Comparison of ENCODE assay signal across 31 cellular contexts in the genomic region with DNA sequence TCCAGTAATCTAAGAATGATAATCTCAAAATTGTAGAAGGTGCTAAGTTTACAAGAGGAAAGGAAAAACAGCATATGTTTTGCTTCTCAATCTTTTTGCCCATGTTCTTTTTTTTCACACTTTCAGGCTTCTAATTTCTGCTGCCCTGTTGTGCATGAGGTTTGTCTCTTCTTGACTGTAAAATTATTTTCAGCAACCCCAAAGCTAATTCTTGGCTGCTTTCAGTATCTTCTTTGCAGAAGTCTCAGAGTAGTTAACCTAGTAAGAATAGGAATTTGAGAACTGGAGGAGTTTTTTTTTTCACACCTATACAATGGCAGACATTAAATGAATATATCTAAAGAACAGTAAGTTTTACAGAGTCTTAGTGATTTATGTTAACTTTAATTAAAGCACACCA. TPM values are rescaled to one million over a fixed set of nuclear protein-coding genes. Genes with fewer than 3 reads are reported as not detected.
DNase-seq lines count a peak whose midpoint lies in the region; ATAC-seq, FAIRE-seq and TF ChIP-seq lines count a peak whose summit lies in the region.
"Had no signal": no experiment of that assay in that cellular context is flagged by ENCODE, and none has a peak within 500 bp of the region (broad histone marks: within the 10 kb centered on the region; RNA-seq: fewer than 3 reads in every experiment).

No MANE protein-coding gene starts in this region.

- no peak overlapping the region for H3K23ac ChIP-seq in mesendoderm (ENCODE audit: low read length)

- H3K9me3 Mint-ChIP-seq in CD4-positive, CD25-positive, alpha-beta regulatory T cell = no peaks in the 10 kb centered on the region
- H3K9me3 Mint-ChIP-seq: activated T-helper 1 cell treated with anti-CD3 and anti-CD28 coated beads, Interleukin-12 subunit alpha, Interleukin-12 subunit beta, Interleukin-2, Interleukin-4 antibody, amounts not matched to agents 30 ng/mL and 10 ng/mL and 1 ng/mL, durations not matched to agents 14 hours and 24 hours and 36 hours; H9 had no signal

- H3K36me3 ChIP-seq in CD4-positive, CD25-positive, alpha-beta regulatory T cell (ENCODE audit: control insufficient read depth, insufficient read depth, low read length) = peaks cover 36% of the 10 kb centered on the region
- H3K36me3 ChIP-seq in GM12878 (ENCODE audit: control insufficient read depth in 2 of 2, insufficient read depth in 2 of 2, low read length in 1 of 2) = peaks cover 0 to 12% of the 10 kb centered on the region in 2 experiments; a peak in 2 of 4 replicates
- peaks cover 5% of the 10 kb centered on the region for H3K36me3 ChIP-seq in A673 (ENCODE audit: insufficient read depth, low read length, poor library complexity, severe bottlenecking)
- H3K36me3 ChIP-seq in mesendoderm (ENCODE audit: control insufficient read depth, insufficient read depth, low read length) = no peaks in the 10 kb centered on the region
- H3K36me3 ChIP-seq: ovary had no signal

- DNase-seq in CD4-positive, CD25-positive, alpha-beta regulatory T cell = no peak
- DNase-seq in GM12864 (ENCODE audit: low read depth) (peak; percentile 27), GM12878 (ENCODE audit: low read depth, low spot score) (no peak), D341Med (ENCODE audit: low spot score) (no peak), A673 (ENCODE audit: low spot score) (no peak), mesendoderm (no peak), SW 1271 (lab: John Stamatoyannopoulos, UW) (no peak)
- DNase-seq: activated CD4-positive, alpha-beta T cell treated with anti-CD3 and anti-CD28 coated beads for 48 hours; activated CD8-positive, alpha-beta memory T cell treated with anti-CD3 and anti-CD28 coated beads, Interleukin-2, amount 10 ng/mL, durations not matched to agents 7 days and 5 days; activated naive CD4-positive, alpha-beta T cell treated with Interleukin-2 at 50 U/mL for 16 hours; aorta; Caco-2; DND-41; gastrocnemius medialis; GF-D8; H9; mucosa of descending colon; MV-4-11; NCI-H1436; NCI-H2081 treated with DMSO at 0.1 percent for 48 hours; ovary; SIG-M5; stimulated activated naive CD4-positive, alpha-beta T cell treated with Interleukin-2 at 50 U/mL for 16 hours; testis had no signal

- SMC1A ChIA-PET in GM12878 (lab: Charles Lee; ENCODE audit: uncharacterized antibody, unreplicated experiment) = interaction anchor here (0.9 to 4.4 kb wide), 11 partner anchors 9 to 160 kb away, joined by 3 to 26 read pairs (median 4); no protein-coding TSS in a partner anchor

- CTCF ChIA-PET in GM12878 (lab: Yijun Ruan, JAX) (interaction anchor here (0.6 to 3.0 kb wide), 3 partner anchors 13 to 143 kb away, joined by 3 to 17 read pairs (median 9); no protein-coding TSS in a partner anchor), A673 (lab: Charles Lee) (no interaction called here)

- BruUV-seq in GM12878 (replicated peaks; lab: Mats Ljungman, UMichigan) (no TSS peak), A673 (replicated peaks; lab: Mats Ljungman, UMichigan) (no TSS peak)

- H3K27ac ChIP-seq in CD4-positive, CD25-positive, alpha-beta regulatory T cell (ENCODE audit: insufficient read depth, low read length, poor library complexity, severe bottlenecking) = no peak overlapping the region
- H3K27ac ChIP-seq in GM12878 (ENCODE audit: control insufficient read depth, insufficient read depth) = no peak overlapping the region
- no peak overlapping the region for H3K27ac ChIP-seq in A673 (ENCODE audit: low read depth, low read length, poor library complexity, severe bottlenecking)
- H3K27ac ChIP-seq in mesendoderm (ENCODE audit: low read depth, low read length) = no peak overlapping the region
- H3K27ac ChIP-seq: BLaER1 treated with 17β-estradiol and CSF1 and Interleukin-3, amounts not matched to agents 10 nM and 100 nM; gastrocnemius medialis; ovary; testis had no signal

- no peak for TF ChIP-seq RAD21 in GM12878 (IDR thresholded peaks at IDR 0.05; ENCODE audit: insufficient read depth, low read depth, low read length)

- TF ChIP-seq POLR2A in GM12878 (IDR thresholded peaks at IDR 0.05; ENCODE audit: low read depth, low read length) = no peak

- in situ Hi-C loops in GM12878 (cut with MboI) = no loop called here

- H3K36me3 Mint-ChIP-seq in CD4-positive, CD25-positive, alpha-beta regulatory T cell = peaks cover 36% of the 10 kb centered on the region

- H4K5ac ChIP-seq in mesendoderm (ENCODE audit: low read length) = no peak overlapping the region

- no peak overlapping the region for H4K8ac ChIP-seq in mesendoderm (ENCODE audit: low read depth, low read length)

- H3K27me3 ChIP-seq in CD4-positive, CD25-positive, alpha-beta regulatory T cell (ENCODE audit: control insufficient read depth, insufficient read depth, low read length) = no peaks in the 10 kb centered on the region
- H3K27me3 ChIP-seq in GM12878 (replicated peaks in 1 of 2; ENCODE audit: control insufficient read depth in 2 of 2, insufficient read depth in 2 of 2, low read length in 1 of 2) (no peaks in the 10 kb centered on the region), A673 (replicated peaks; ENCODE audit: insufficient read depth, low read depth, low read length, poor library complexity) (no peaks in the 10 kb centered on the region), mesendoderm (ENCODE audit: insufficient read depth, low read length, poor library complexity) (no peaks in the 10 kb centered on the region)
- H3K27me3 ChIP-seq: BLaER1 treated with 17β-estradiol and CSF1 and Interleukin-3, amounts not matched to agents 10 nM and 100 nM; gastrocnemius medialis; ovary; testis had no signal

- TF ChIP-seq EP300 in GM12878 (IDR thresholded peaks at IDR 0.05; ENCODE audit: borderline replicate concordance in 1 of 2, control insufficient read depth in 1 of 2, low read depth in 2 of 2, low read length in 2 of 2) = no peak

- no peak overlapping the region for H3K4me2 ChIP-seq in GM12878 (ENCODE audit: control insufficient read depth, insufficient read depth)
- H3K4me2 ChIP-seq in mesendoderm (ENCODE audit: low read length) = no peak overlapping the region
- H3K4me2 ChIP-seq: BLaER1 treated with 17β-estradiol and CSF1 and Interleukin-3, amounts not matched to agents 10 nM and 100 nM had no signal

- H2AFZ ChIP-seq in GM12878 (ENCODE audit: control insufficient read depth, low read depth, low read length) = no peak overlapping the region

- no peak overlapping the region for H3K56ac ChIP-seq in mesendoderm (ENCODE audit: low read length)

- RAD21 ChIA-PET in GM12878 (lab: Charles Lee; ENCODE audit: unreplicated experiment) = interaction anchor here (1.3 to 2.2 kb wide), 2 partner anchors 24 to 25 kb away, joined by 3 to 9 read pairs; no protein-coding TSS in a partner anchor

- H3K27ac Mint-ChIP-seq in CD4-positive, CD25-positive, alpha-beta regulatory T cell = peak overlapping the region in 2 of 3 donors; percentile 54 to 60
- H3K27ac Mint-ChIP-seq: activated CD8-positive, alpha-beta memory T cell treated with anti-CD3 and anti-CD28 coated beads, Interleukin-2, amount 10 ng/mL, durations not matched to agents 7 days and 5 days; activated T-helper 1 cell treated with anti-CD3 and anti-CD28 coated beads, Interleukin-12 subunit alpha, Interleukin-12 subunit beta, Interleukin-2, Interleukin-4 antibody, amounts not matched to agents 30 ng/mL and 10 ng/mL and 1 ng/mL, durations not matched to agents 14 hours and 24 hours and 36 hours; H9 had no signal

- POLR2A ChIA-PET in GM12878 (lab: Charles Lee) = no interaction called here
- POLR2A ChIA-PET in A673 (lab: Charles Lee; ENCODE audit: low non-redundant PET) = no interaction called here

- no peaks in the 10 kb centered on the region for H3K79me1 ChIP-seq in mesendoderm (ENCODE audit: low read length)

- TF ChIP-seq CTCF in GM12864 (IDR thresholded peaks at IDR 0.05; ENCODE audit: low read depth, low read length, missing control alignments) (no peak), GM12878 (IDR thresholded peaks at IDR 0.05 in 2 of 3, conservative IDR thresholded peaks at IDR 0.05 in 1 of 3; ENCODE audit: control insufficient read depth in 2 of 3, extremely low read depth in 1 of 3, insufficient read depth in 1 of 3, low read depth in 3 of 3, low read length in 3 of 3) (no peak), A673 (conservative IDR thresholded peaks at IDR 0.05; ENCODE audit: low read depth, low read length) (no peak)

- no peak for ATAC-seq in CD4-positive, CD25-positive, alpha-beta regulatory T cell (ENCODE audit: low read depth in 2 of 2)
- peak; percentile 46 for ATAC-seq in HG02763 (IDR thresholded peaks at IDR 0.05; ENCODE audit: unreplicated experiment)
- peak; percentile 54 for ATAC-seq in GM12878
- ATAC-seq: activated CD8-positive, alpha-beta memory T cell treated with anti-CD3 and anti-CD28 coated beads, Interleukin-2, amount 10 ng/mL, durations not matched to agents 7 days and 5 days; gastrocnemius medialis; mucosa of descending colon had no signal

- H2BK5ac ChIP-seq in mesendoderm (ENCODE audit: low read length) = no peak overlapping the region

- peak; percentile 57 for FAIRE-seq in GM12878 (lab: Jason Lieb, UNC)
- FAIRE-seq: bronchial epithelial cell, endothelial cell of umbilical vein had no signal

- no peaks in the 10 kb centered on the region for H3K4me1 ChIP-seq in CD4-positive, CD25-positive, alpha-beta regulatory T cell (ENCODE audit: control insufficient read depth, insufficient read depth, low read length, poor library complexity, severe bottlenecking)
- H3K4me1 ChIP-seq in GM12878 (ENCODE audit: control insufficient read depth, insufficient read depth, low read length) (peaks cover 14% of the 10 kb centered on the region), A673 (ENCODE audit: insufficient read depth, low read length, poor library complexity, severe bottlenecking) (peaks cover 20% of the 10 kb centered on the region), mesendoderm (ENCODE audit: control insufficient read depth, low read depth, low read length) (no peaks in the 10 kb centered on the region)
- H3K4me1 ChIP-seq: BLaER1 treated with 17β-estradiol and CSF1 and Interleukin-3, amounts not matched to agents 10 nM and 100 nM; Caco-2; gastrocnemius medialis; testis had no signal

- no peak overlapping the region for H3K4ac ChIP-seq in mesendoderm (ENCODE audit: low read depth, low read length)

- H3K18ac ChIP-seq in mesendoderm (ENCODE audit: low read length) = no peak overlapping the region

- no peaks in the 10 kb centered on the region for H4K20me1 ChIP-seq in GM12878 (ENCODE audit: control insufficient read depth, insufficient read depth)

- no peak overlapping the region for H3K4me3 Mint-ChIP-seq in CD4-positive, CD25-positive, alpha-beta regulatory T cell
- H3K4me3 Mint-ChIP-seq: activated CD8-positive, alpha-beta memory T cell treated with anti-CD3 and anti-CD28 coated beads, Interleukin-2, amount 10 ng/mL, durations not matched to agents 7 days and 5 days; activated T-helper 1 cell treated with anti-CD3 and anti-CD28 coated beads, Interleukin-12 subunit alpha, Interleukin-12 subunit beta, Interleukin-2, Interleukin-4 antibody, amounts not matched to agents 30 ng/mL and 10 ng/mL and 1 ng/mL, durations not matched to agents 14 hours and 24 hours and 36 hours; H9 had no signal

- intact Hi-C loops in GM12878 (cut with micrococcal nuclease; ENCODE audit: unreplicated experiment) (no loop called here), A673 (cut with micrococcal nuclease; ENCODE audit: unreplicated experiment) (no loop called here)

- H2BK120ac ChIP-seq in mesendoderm (ENCODE audit: low read depth, low read length) = no peak overlapping the region

- H3K79me2 ChIP-seq in GM12878 (ENCODE audit: control insufficient read depth, insufficient read depth, low read length) = peaks cover 16% of the 10 kb centered on the region
- H3K79me2 ChIP-seq in mesendoderm (ENCODE audit: control insufficient read depth, insufficient read depth, low read length) = no peaks in the 10 kb centered on the region

- peaks cover 24 to 38% (median 33%) of the 10 kb centered on the region in 4 donors for H3K4me1 Mint-ChIP-seq in CD4-positive, CD25-positive, alpha-beta regulatory T cell
- H3K4me1 Mint-ChIP-seq: H9 had no signal

- H3K9ac ChIP-seq in GM12878 (ENCODE audit: control insufficient read depth, insufficient read depth, low read length) = no peak overlapping the region
- no peak overlapping the region for H3K9ac ChIP-seq in mesendoderm (ENCODE audit: low read length)
- H3K9ac ChIP-seq: BLaER1 treated with 17β-estradiol and CSF1 and Interleukin-3, amounts not matched to agents 10 nM and 100 nM had no signal

- H3K4me3 ChIP-seq in CD4-positive, CD25-positive, alpha-beta regulatory T cell (ENCODE audit: low read depth, low read length) = no peak overlapping the region
- H3K4me3 ChIP-seq in GM12864 (ENCODE audit: low read depth, low read length) (no peak overlapping the region), GM12878 (no peak overlapping the region), A673 (ENCODE audit: low read depth, low read length, poor library complexity, severe bottlenecking) (no peak overlapping the region), mesendoderm (ENCODE audit: low read length) (no peak overlapping the region)
- H3K4me3 ChIP-seq: BLaER1 treated with 17β-estradiol and CSF1 and Interleukin-3, amounts not matched to agents 10 nM and 100 nM; gastrocnemius medialis; lung; mucosa of descending colon; ovary; testis had no signal

- H2BK15ac ChIP-seq in mesendoderm (replicated peaks; ENCODE audit: low read depth) = no peak overlapping the region

- H3K27me3 Mint-ChIP-seq in CD4-positive, CD25-positive, alpha-beta regulatory T cell = no peaks in the 10 kb centered on the region
- H3K27me3 Mint-ChIP-seq: activated CD8-positive, alpha-beta memory T cell treated with anti-CD3 and anti-CD28 coated beads, Interleukin-2, amount 10 ng/mL, durations not matched to agents 7 days and 5 days had no signal

- no peaks in the 10 kb centered on the region for H3K9me3 ChIP-seq in CD4-positive, CD25-positive, alpha-beta regulatory T cell (ENCODE audit: control insufficient read depth in 2 of 2, low read length in 2 of 2)
- H3K9me3 ChIP-seq in GM12878 (replicated peaks; ENCODE audit: control insufficient read depth, insufficient read depth, low read length) (no peaks in the 10 kb centered on the region), A673 (ENCODE audit: low read depth, low read length, poor library complexity, severe bottlenecking) (no peaks in the 10 kb centered on the region)
- H3K9me3 ChIP-seq: BLaER1 treated with 17β-estradiol and CSF1 and Interleukin-3, amounts not matched to agents 10 nM and 100 nM; Caco-2; gastrocnemius medialis; mucosa of descending colon; ovary; testis had no signal

- no peak overlapping the region for H2AK5ac ChIP-seq in mesendoderm (ENCODE audit: low read length)

RNA-seq across cellular contexts. Expression of a gene that starts 26.4 kb away (rescaled TPM):
- 83.8 TPM for total RNA-seq in CD4-positive, CD25-positive, alpha-beta regulatory T cell
- polyA plus RNA-seq in CD4-positive, CD25-positive, alpha-beta regulatory T cell = 100 to 1,000 TPM in 3 of 4 donors, 10 to 100 TPM in 1; 85.6 to 196 (median 119) TPM
- 483 and 497 TPM in 2 replicates for total RNA-seq in GM12878 (2013; cell fraction: nucleolus; rRNA removed)
- total RNA-seq in GM12878 (2014; rRNA removed) (164 and 170 TPM in 2 replicates), GM12878 (2014; rRNA removed; fragmentation: Illumina TruSeq; extraction: Trizol) (187 and 196 TPM in 2 replicates), GM12878 (2021) (164 and 166 TPM in 2 replicates), A673 (2021) (not detected in 2 replicates)
- 73.7 TPM for polyA plus RNA-seq in GM12878 (2011; ENCODE audit: low read depth)
- polyA plus RNA-seq in GM12878 (2011; rRNA removed) (299 and 375 TPM in 2 replicates), GM12878 (2014; fragmentation: Illumina TruSeq; extraction: Trizol) (193 and 221 TPM in 2 replicates), GM12878 (2014; fragmentation: Nextera tagmentation; extraction: Ambion mirVana) (100 to 1,000 TPM; 149 to 200 TPM), GM12878 (2014; rRNA removed) (149 and 157 TPM in 2 replicates), GM12878 (2016; fragmentation: Nextera tagmentation; extraction: Ambion mirVana) (100 to 1,000 TPM; 162 to 179 TPM)
- polyA plus RNA-seq in GM12878 (2011; cell fraction: cytosol; rRNA removed) = 278 and 313 TPM in 2 replicates
- polyA plus RNA-seq in GM12878 (2011; cell fraction: nucleus; rRNA removed) = 458 and 613 TPM in 2 replicates
- polyA plus RNA-seq in GM12878 (2012) = 75.3 and 147 TPM in 2 replicates
- 404 and 526 TPM in 2 replicates for polyA minus RNA-seq in GM12878 (2011; rRNA and poly(A)+ RNA removed)
- 128 and 168 TPM in 2 replicates for polyA minus RNA-seq in GM12878 (2011; cell fraction: cytosol; rRNA and poly(A)+ RNA removed)
- 708 and 882 TPM in 2 replicates for polyA minus RNA-seq in GM12878 (2011; cell fraction: nucleus; rRNA and poly(A)+ RNA removed)
- polyA plus RNA-seq in mesendoderm (2013, experiment 1 of 2) = 0.53 TPM
- polyA plus RNA-seq in mesendoderm (2013, experiment 2 of 2) = 0.46 TPM
- polyA plus RNA-seq: neural cell had no signal

RNA-seq across cellular contexts. Expression of a gene that starts 34.0 kb away (rescaled TPM):
- 22.6 TPM for total RNA-seq in CD4-positive, CD25-positive, alpha-beta regulatory T cell
- polyA plus RNA-seq in CD4-positive, CD25-positive, alpha-beta regulatory T cell = 10 to 100 TPM; 19.9 to 37.5 (median 27.7) TPM
- 342 and 348 TPM in 2 replicates for total RNA-seq in GM12878 (2013; cell fraction: nucleolus; rRNA removed)
- total RNA-seq in GM12878 (2014; rRNA removed) = 56.0 and 70.0 TPM in 2 replicates
- 67.5 and 68.8 TPM in 2 replicates for total RNA-seq in GM12878 (2014; rRNA removed; fragmentation: Illumina TruSeq; extraction: Trizol)
- 51.8 and 53.6 TPM in 2 replicates for total RNA-seq in GM12878 (2021)
- polyA plus RNA-seq in GM12878 (2011; ENCODE audit: low read depth) = 23.6 TPM
- 77.9 and 125 TPM in 2 replicates for polyA plus RNA-seq in GM12878 (2011; rRNA removed)
- 25.7 and 33.4 TPM in 2 replicates for polyA plus RNA-seq in GM12878 (2011; cell fraction: cytosol; rRNA removed)
- 40.1 and 49.8 TPM in 2 replicates for polyA plus RNA-seq in GM12878 (2011; cell fraction: nucleus; rRNA removed)
- 31.1 and 54.5 TPM in 2 replicates for polyA plus RNA-seq in GM12878 (2012)
- polyA plus RNA-seq in GM12878 (2014; fragmentation: Illumina TruSeq; extraction: Trizol) = 60.1 and 83.5 TPM in 2 replicates
- polyA plus RNA-seq in GM12878 (2014; fragmentation: Nextera tagmentation; extraction: Ambion mirVana) = 10 to 100 TPM; 29.4 to 55.5 TPM
- 42.4 and 52.7 TPM in 2 replicates for polyA plus RNA-seq in GM12878 (2014; rRNA removed)
- polyA plus RNA-seq in GM12878 (2016; fragmentation: Nextera tagmentation; extraction: Ambion mirVana) = 10 to 100 TPM; 53.1 to 54.1 TPM
- polyA minus RNA-seq in GM12878 (2011; rRNA and poly(A)+ RNA removed) = 71.9 and 97.9 TPM in 2 replicates
- 19.6 and 21.8 TPM in 2 replicates for polyA minus RNA-seq in GM12878 (2011; cell fraction: cytosol; rRNA and poly(A)+ RNA removed)
- polyA minus RNA-seq in GM12878 (2011; cell fraction: nucleus; rRNA and poly(A)+ RNA removed) = 43.4 and 48.7 TPM in 2 replicates
- 28.7 and 30.9 TPM in 2 replicates for total RNA-seq in A673 (2021)
- polyA plus RNA-seq in mesendoderm (2013, experiment 1 of 2) = 15.1 TPM
- 14.3 TPM for polyA plus RNA-seq in mesendoderm (2013, experiment 2 of 2)

RNA-seq across cellular contexts. Expression of a gene that starts 34.2 kb away (rescaled TPM):
- 37.2 TPM for total RNA-seq in CD4-positive, CD25-positive, alpha-beta regulatory T cell
- polyA plus RNA-seq in CD4-positive, CD25-positive, alpha-beta regulatory T cell = 100 to 1,000 TPM in 1 of 4 donors, 10 to 100 TPM in 3; 86.7 to 112 (median 95.9) TPM
- 151 and 152 TPM in 2 replicates for total RNA-seq in GM12878 (2013; cell fraction: nucleolus; rRNA removed)
- total RNA-seq in GM12878 (2014; rRNA removed) (76.0 and 80.9 TPM in 2 replicates), GM12878 (2014; rRNA removed; fragmentation: Illumina TruSeq; extraction: Trizol) (56.6 and 60.3 TPM in 2 replicates), GM12878 (2021) (39.1 and 45.3 TPM in 2 replicates), A673 (2021) (17.0 and 23.7 TPM in 2 replicates)
- polyA plus RNA-seq in GM12878 (2011; ENCODE audit: low read depth) = 76.4 TPM
- polyA plus RNA-seq in GM12878 (2011; rRNA removed) (229 and 281 TPM in 2 replicates), GM12878 (2014; fragmentation: Illumina TruSeq; extraction: Trizol) (82.8 and 106 TPM in 2 replicates), GM12878 (2014; fragmentation: Nextera tagmentation; extraction: Ambion mirVana) (100 to 1,000 TPM in 1 of 2 experiments, 10 to 100 TPM in 1; 88.3 to 146 TPM), GM12878 (2014; rRNA removed) (64.1 and 88.0 TPM in 2 replicates), GM12878 (2016; fragmentation: Nextera tagmentation; extraction: Ambion mirVana) (10 to 100 TPM; 57.7 to 58.4 TPM)
- 79.5 and 115 TPM in 2 replicates for polyA plus RNA-seq in GM12878 (2011; cell fraction: cytosol; rRNA removed)
- 93.3 and 138 TPM in 2 replicates for polyA plus RNA-seq in GM12878 (2011; cell fraction: nucleus; rRNA removed)
- 82.7 and 135 TPM in 2 replicates for polyA plus RNA-seq in GM12878 (2012)
- polyA minus RNA-seq in GM12878 (2011; rRNA and poly(A)+ RNA removed) = 81.4 and 133 TPM in 2 replicates
- 14.7 and 17.9 TPM in 2 replicates for polyA minus RNA-seq in GM12878 (2011; cell fraction: cytosol; rRNA and poly(A)+ RNA removed)
- 27.7 and 29.8 TPM in 2 replicates for polyA minus RNA-seq in GM12878 (2011; cell fraction: nucleus; rRNA and poly(A)+ RNA removed)
- polyA plus RNA-seq in mesendoderm (2013, experiment 1 of 2) = 20.9 TPM
- 21.2 TPM for polyA plus RNA-seq in mesendoderm (2013, experiment 2 of 2)

RNA-seq across cellular contexts. Expression of a gene that starts 53.4 kb away (rescaled TPM):
- total RNA-seq in CD4-positive, CD25-positive, alpha-beta regulatory T cell = 5.0 TPM
- 10 to 100 TPM in 2 of 4 donors, 1 to 10 TPM in 2; 7.6 to 15.8 (median 12.5) TPM for polyA plus RNA-seq in CD4-positive, CD25-positive, alpha-beta regulatory T cell
- total RNA-seq in GM12878 (2013; cell fraction: nucleolus; rRNA removed) = 87.3 and 102 TPM in 2 replicates
- 92.1 and 115 TPM in 2 replicates for total RNA-seq in GM12878 (2014; rRNA removed)
- 88.8 and 105 TPM in 2 replicates for total RNA-seq in GM12878 (2014; rRNA removed; fragmentation: Illumina TruSeq; extraction: Trizol)
- total RNA-seq in GM12878 (2021) = 72.1 and 95.0 TPM in 2 replicates
- 120 TPM for polyA plus RNA-seq in GM12878 (2011; ENCODE audit: low read depth)
- 508 and 715 TPM in 2 replicates for polyA plus RNA-seq in GM12878 (2011; rRNA removed)
- polyA plus RNA-seq in GM12878 (2011; cell fraction: cytosol; rRNA removed) = 197 and 261 TPM in 2 replicates
- 117 and 171 TPM in 2 replicates for polyA plus RNA-seq in GM12878 (2011; cell fraction: nucleus; rRNA removed)
- 69.1 and 111 TPM in 2 replicates for polyA plus RNA-seq in GM12878 (2012)
- polyA plus RNA-seq in GM12878 (2014; fragmentation: Illumina TruSeq; extraction: Trizol) = 124 and 170 TPM in 2 replicates
- polyA plus RNA-seq in GM12878 (2014; fragmentation: Nextera tagmentation; extraction: Ambion mirVana) = 100 to 1,000 TPM; 151 to 216 TPM
- polyA plus RNA-seq in GM12878 (2014; rRNA removed) = 73.5 and 105 TPM in 2 replicates
- polyA plus RNA-seq in GM12878 (2016; fragmentation: Nextera tagmentation; extraction: Ambion mirVana) = 10 to 100 TPM; 37.1 to 39.3 TPM
- polyA minus RNA-seq in GM12878 (2011; rRNA and poly(A)+ RNA removed) = 176 and 187 TPM in 2 replicates
- 36.6 and 47.4 TPM in 2 replicates for polyA minus RNA-seq in GM12878 (2011; cell fraction: cytosol; rRNA and poly(A)+ RNA removed)
- polyA minus RNA-seq in GM12878 (2011; cell fraction: nucleus; rRNA and poly(A)+ RNA removed) = 123 and 150 TPM in 2 replicates
- not detected in 2 replicates for total RNA-seq in A673 (2021)
- polyA plus RNA-seq in mesendoderm (2013, experiment 1 of 2) = 0.13 TPM
- not detected for polyA plus RNA-seq in mesendoderm (2013, experiment 2 of 2)
- total RNA-seq: bronchial epithelial cell, Caco-2, endothelial cell of umbilical vein, H9 had no signal
- polyA plus RNA-seq: endothelial cell of umbilical vein, neural cell had no signal

Comparison
In these comparisons a context has a peak if more than half of its experiments do, and no peak if none do; other contexts are left out.
1. ATAC-seq: peak in HG02763 (single experiment) and GM12878 (single experiment); none in CD4-positive, CD25-positive, alpha-beta regulatory T cell (0 of 2).
2. RNA of a gene that starts 26.4 kb away (total RNA-seq): 164 to 497 TPM in GM12878 and 83.8 TPM in CD4-positive, CD25-positive, alpha-beta regulatory T cell (single experiment); not detected in A673; every median in the first group is over 10 times any median in the second.